9 cellular contexts compared by ENCODE assay signal in genomic region chr6:30211899-30212298, GRCh38. TPM values are rescaled to one million over a fixed set of nuclear protein-coding genes. Genes with fewer than 3 reads are reported as not detected.
A peak's percentile ranks its signal among the peaks of the same experiment; 100 is the strongest.
DNase-seq lines count a peak whose midpoint lies in the region; ATAC-seq and TF ChIP-seq lines count a peak whose summit lies in the region.
"Had no signal": no experiment of that assay in that cellular context is flagged by ENCODE, and none has a peak within 500 bp of the region (broad histone marks: within the 10 kb centered on the region; RNA-seq: fewer than 3 reads in every experiment).

No MANE protein-coding gene starts in this region.

- ATAC-seq in GM18511 (IDR thresholded peaks at IDR 0.05; ENCODE audit: unreplicated experiment), result no peak
- ATAC-seq in GM19035 (IDR thresholded peaks at IDR 0.05; ENCODE audit: unreplicated experiment), result no peak

- intact Hi-C loops in A673 (cut with micrococcal nuclease; ENCODE audit: unreplicated experiment) (loop anchor here (10.0 kb wide), 1 partner anchor 113 kb away; the partner anchor contains the start of gene TRIM39), MCF 10A (cut with micrococcal nuclease) (loop anchor here (2.0 kb wide), 1 partner anchor 109 kb away; no protein-coding TSS in a partner anchor)

- H3K4me3 ChIP-seq in A673 (ENCODE audit: low read depth, low read length, poor library complexity, severe bottlenecking), result peak overlapping the region; percentile 74
- peak overlapping the region; percentile 88 for H3K4me3 ChIP-seq in mucosa of stomach (ENCODE audit: low read length)

- H3K9me3 Mint-ChIP-seq in MCF 10A (ENCODE audit: unreplicated experiment), result no peaks in the 10 kb centered on the region

- peak overlapping the region; percentile 90 for H3K4me3 Mint-ChIP-seq in MCF 10A (ENCODE audit: unreplicated experiment)

- peaks cover 46% of the 10 kb centered on the region for H3K4me1 Mint-ChIP-seq in MCF 10A (ENCODE audit: insufficient read depth, unreplicated experiment)

- DNase-seq in A673 (ENCODE audit: low spot score), result no peak
- DNase-seq in HT-29 (ENCODE audit: low spot score), result peak; percentile 19
- no peak for DNase-seq in MCF 10A (ENCODE audit: unreplicated experiment)
- DNase-seq in NCI-H2029 (lab: John Stamatoyannopoulos, UW), result no peak
- DNase-seq in stimulated activated CD8-positive, alpha-beta memory T cell treated with anti-CD3 and anti-CD28 coated beads, Interleukin-4, amount 100 ng/mL, for 48 hours, result no peak

- TF ChIP-seq CTCF in A673 (conservative IDR thresholded peaks at IDR 0.05; ENCODE audit: low read depth, low read length) (no peak), MCF 10A (IDR thresholded peaks at IDR 0.05; ENCODE audit: unreplicated experiment) (no peak)

- no peaks in the 10 kb centered on the region for H3K9me3 ChIP-seq in A673 (ENCODE audit: low read depth, low read length, poor library complexity, severe bottlenecking)
- H3K9me3 ChIP-seq in mucosa of stomach (ENCODE audit: control insufficient read depth, low read length), result no peaks in the 10 kb centered on the region

- peaks cover 30% of the 10 kb centered on the region for H3K4me1 ChIP-seq in A673 (ENCODE audit: insufficient read depth, low read length, poor library complexity, severe bottlenecking)
- H3K4me1 ChIP-seq in mucosa of stomach (ENCODE audit: control insufficient read depth, insufficient read depth, low read length), result peaks cover 35% of the 10 kb centered on the region

- H3K36me3 ChIP-seq in A673 (ENCODE audit: insufficient read depth, low read length, poor library complexity, severe bottlenecking) (no peaks in the 10 kb centered on the region), mucosa of stomach (ENCODE audit: control insufficient read depth, insufficient read depth, low read length) (no peaks in the 10 kb centered on the region)

- peak overlapping the region; percentile 96 for H3K27ac Mint-ChIP-seq in MCF 10A (ENCODE audit: low read depth, unreplicated experiment)

- H3K27ac ChIP-seq in A673 (ENCODE audit: low read depth, low read length, poor library complexity, severe bottlenecking), result no peak overlapping the region

- POLR2A ChIA-PET in A673 (lab: Charles Lee; ENCODE audit: low non-redundant PET), result no interaction called here
- POLR2A ChIA-PET in MCF 10A (lab: Yijun Ruan, JAX), result interaction anchor here (1.5 to 4.1 kb wide), 8 partner anchors 7 to 188 kb away, joined by 5 to 59 read pairs (median 21); partner anchors contain the start of genes POLR1H, PPP1R11 and TRIM39

- BruUV-seq in A673 (replicated peaks; lab: Mats Ljungman, UMichigan) (no TSS peak), MCF 10A (replicated peaks; lab: Mats Ljungman, UMichigan) (no TSS peak)

- peak overlapping the region; percentile 97 for H3K9ac ChIP-seq in mucosa of stomach (ENCODE audit: low read length)

- H3K36me3 Mint-ChIP-seq in MCF 10A (ENCODE audit: insufficient read depth, unreplicated experiment), result peaks cover 29% of the 10 kb centered on the region

- H3K27me3 ChIP-seq in A673 (replicated peaks; ENCODE audit: insufficient read depth, low read depth, low read length, poor library complexity) (no peaks in the 10 kb centered on the region), mucosa of stomach (ENCODE audit: control insufficient read depth, insufficient read depth, low read length) (no peaks in the 10 kb centered on the region)

- CTCF ChIA-PET in A673 (lab: Charles Lee), result interaction anchor here (0.8 kb wide), 1 partner anchor 81 kb away, joined by 18 read pairs; no protein-coding TSS in a partner anchor
- CTCF ChIA-PET in MCF 10A (lab: Yijun Ruan, JAX), result interaction anchor here (1.0 kb wide), 1 partner anchor 110 kb away, joined by 3 read pairs; no protein-coding TSS in a partner anchor

- H3K27me3 Mint-ChIP-seq in MCF 10A (ENCODE audit: insufficient read depth, unreplicated experiment), result no peaks in the 10 kb centered on the region

RNA-seq across cellular contexts. Expression of gene TRIM26, which starts 1.3 kb away (rescaled TPM):
- total RNA-seq in A673 (2021), result 38.6 and 41.3 TPM in 2 replicates
- 63.1 and 63.5 TPM in 2 replicates for total RNA-seq in HT-29 (2014; rRNA removed; shearing (Covaris generic))
- total RNA-seq in MCF 10A (2022), result 48.6 and 60.6 TPM in 2 replicates

RNA-seq across cellular contexts. Expression of gene TRIM15, which starts 48.6 kb away (rescaled TPM):
- not detected in 2 replicates for total RNA-seq in A673 (2021)
- total RNA-seq in HT-29 (2014; rRNA removed; shearing (Covaris generic)), result 13.3 and 15.1 TPM in 2 replicates
- 0.79 TPM in 1 of 2 replicates, not detected in the other for total RNA-seq in MCF 10A (2022)
- total RNA-seq: renal cortical epithelial cell had no signal

RNA-seq across cellular contexts. Expression of gene TRIM10, which starts 50.9 kb away (rescaled TPM):
- not detected in 2 replicates for total RNA-seq in A673 (2021)
- 1.2 and 2.1 TPM in 2 replicates for total RNA-seq in HT-29 (2014; rRNA removed; shearing (Covaris generic))
- not detected in 2 replicates for total RNA-seq in MCF 10A (2022)
- total RNA-seq: renal cortical epithelial cell had no signal
